9 cellular contexts compared by ENCODE assay signal in genomic region chr3:48656841-48657281, GRCh38. TPM values are rescaled to one million over a fixed set of nuclear protein-coding genes. Genes with fewer than 3 reads are reported as not detected.
DNase-seq lines count a peak whose midpoint lies in the region; ATAC-seq and TF ChIP-seq lines count a peak whose summit lies in the region.
"Had no signal": no experiment of that assay in that cellular context is flagged by ENCODE, and none has a peak within 500 bp of the region (broad histone marks: within the 10 kb centered on the region; RNA-seq: fewer than 3 reads in every experiment).

No MANE protein-coding gene starts in this region.

- no peak overlapping the region for H2AFZ ChIP-seq in OCI-LY1 (ENCODE audit: low read length)

- TF ChIP-seq CTCF in BJ (IDR thresholded peaks at IDR 0.05; ENCODE audit: insufficient read depth, low read depth, low read length) = no peak
- no peak for TF ChIP-seq CTCF in OCI-LY1 (IDR thresholded peaks at IDR 0.05; ENCODE audit: low read length)
- no peak for TF ChIP-seq CTCF in coronary artery (IDR thresholded peaks at IDR 0.05)
- TF ChIP-seq CTCF in ovary (IDR thresholded peaks at IDR 0.05) = no peak

- H3K4me3 ChIP-seq in BJ (ENCODE audit: low read depth, low read length) = peak overlapping the region; percentile 51
- H3K4me3 ChIP-seq in OCI-LY1 (ENCODE audit: low read depth, low read length, poor library complexity, severe bottlenecking) = peak overlapping the region; percentile 59
- H3K4me3 ChIP-seq in coronary artery = peak overlapping the region; percentile 88
- peak overlapping the region; percentile 53 for H3K4me3 ChIP-seq in ovary

- no peaks in the 10 kb centered on the region for H3F3A ChIP-seq in OCI-LY1 (ENCODE audit: insufficient read depth, low read length)

- POLR2A ChIA-PET in BJ (lab: Charles Lee) = no interaction called here

- CTCF ChIA-PET in BJ (lab: Yijun Ruan, JAX) = interaction anchor here (0.7 to 2.3 kb wide), 7 partner anchors 11 to 350 kb away, joined by 3 to 13 read pairs (median 4); partner anchors contain the start of genes SLC26A6 and WDR6

- no peak for ATAC-seq in GM18502 (IDR thresholded peaks at IDR 0.05; ENCODE audit: poor library complexity, unreplicated experiment)
- no peak for ATAC-seq in HG03457 (IDR thresholded peaks at IDR 0.05; ENCODE audit: unreplicated experiment)
- no peak for ATAC-seq in GM18505 (IDR thresholded peaks at IDR 0.05; ENCODE audit: unreplicated experiment)

- peak overlapping the region; percentile 60 for H3K4me2 ChIP-seq in OCI-LY1 (ENCODE audit: low read length)

- H3K36me3 ChIP-seq in BJ (ENCODE audit: control insufficient read depth, insufficient read depth, low read length) = no peaks in the 10 kb centered on the region
- no peaks in the 10 kb centered on the region for H3K36me3 ChIP-seq in OCI-LY1 (ENCODE audit: insufficient read depth, low read length)
- no peaks in the 10 kb centered on the region for H3K36me3 ChIP-seq in ovary

- H3K27me3 ChIP-seq in BJ (ENCODE audit: control insufficient read depth, insufficient read depth, low read length) (no peaks in the 10 kb centered on the region), OCI-LY1 (ENCODE audit: insufficient read depth, low read length) (no peaks in the 10 kb centered on the region), ovary (no peaks in the 10 kb centered on the region)

- H3K9me3 ChIP-seq in OCI-LY1 (ENCODE audit: low read length) (no peaks in the 10 kb centered on the region), ovary (no peaks in the 10 kb centered on the region)

- H4K20me1 ChIP-seq in OCI-LY1 (ENCODE audit: insufficient read depth, low read length) = no peaks in the 10 kb centered on the region

- TF ChIP-seq EP300 in ovary (IDR thresholded peaks at IDR 0.05) = no peak

- peak overlapping the region; percentile 56 for H3K9ac ChIP-seq in OCI-LY1 (ENCODE audit: low read length)

- H3K9me2 ChIP-seq in OCI-LY1 (ENCODE audit: low read depth, low read length) = no peaks in the 10 kb centered on the region

- peaks cover 18% of the 10 kb centered on the region for H3K4me1 ChIP-seq in OCI-LY1 (ENCODE audit: insufficient read depth, low read length, severe bottlenecking)
- peaks cover 8% of the 10 kb centered on the region for H3K4me1 ChIP-seq in ovary (ENCODE audit: insufficient read depth)

- TF ChIP-seq POLR2A in ovary (IDR thresholded peaks at IDR 0.05) (no peak), GM18505 (IDR thresholded peaks at IDR 0.05; ENCODE audit: borderline replicate concordance, extremely low read depth, insufficient read depth, insufficient read length) (no peak)

- no peaks in the 10 kb centered on the region for H3K79me2 ChIP-seq in OCI-LY1 (ENCODE audit: insufficient read depth, low read length)

- H3K27ac ChIP-seq in OCI-LY1 (ENCODE audit: low read depth, low read length, poor library complexity, severe bottlenecking) (peak overlapping the region; percentile 60), coronary artery (peak overlapping the region; percentile 70 to 88), ovary (peak overlapping the region in 1 of 2 donors; percentile 15)

- WGBS in ovary, 3 donors = 48 to 66% (median 57%) methylated on average over 37 to 45 of the region's 45 CpGs

- intact Hi-C loops in ovary (cut with DNase I) = no loop called here

- no peak for DNase-seq in BJ (ENCODE audit: low read depth)
- DNase-seq in coronary artery (ENCODE audit: low spot score) = no peak
- DNase-seq in ovary = no peak
- no peak for DNase-seq in SKM-1 treated with dmso at 0.1 percent for 144 hours (lab: John Stamatoyannopoulos, UW; ENCODE audit: unreplicated experiment)
- DNase-seq: GF-D8 had no signal

RNA-seq across cellular contexts. Expression of gene CELSR3, which starts 5.8 kb away (rescaled TPM):
- polyA plus RNA-seq in BJ (2011; rRNA removed) (0.55 and 0.88 TPM in 2 replicates), ovary (under 1 TPM; 0.48 to 0.69 TPM)
- polyA minus RNA-seq in BJ (2011; rRNA and poly(A)+ RNA removed) = 1.7 TPM in 2 replicates
- total RNA-seq in ovary = 1 to 10 TPM in 3 of 7 donors, under 1 TPM in 4; 0.23 to 3.4 (median 0.92) TPM

RNA-seq across cellular contexts. Expression of gene SLC26A6, which starts 21.6 kb away (rescaled TPM):
- polyA plus RNA-seq in BJ (2011; rRNA removed) (26.4 and 45.8 TPM in 2 replicates), ovary (10 to 100 TPM in 1 of 2 donors, 1 to 10 TPM in 1; 8.7 to 14.5 TPM)
- 35.1 and 56.4 TPM in 2 replicates for polyA minus RNA-seq in BJ (2011; rRNA and poly(A)+ RNA removed)
- total RNA-seq in ovary = 10 to 100 TPM in 4 of 7 donors, 1 to 10 TPM in 3; 7.9 to 19.1 (median 10.5) TPM

RNA-seq across cellular contexts. Expression of gene NCKIPSD, which starts 28.9 kb away (rescaled TPM):
- polyA plus RNA-seq in BJ (2011; rRNA removed) (21.5 and 34.9 TPM in 2 replicates), ovary (10 to 100 TPM in 1 of 2 donors, 1 to 10 TPM in 1; 8.0 to 23.2 TPM)
- polyA minus RNA-seq in BJ (2011; rRNA and poly(A)+ RNA removed) = 38.7 and 54.5 TPM in 2 replicates
- total RNA-seq in ovary = 10 to 100 TPM; 30.5 to 58.6 (median 36.3) TPM

RNA-seq across cellular contexts. Expression of gene TMEM89, which starts 35.3 kb away (rescaled TPM):
- polyA plus RNA-seq in BJ (2011; rRNA removed) (0.13 TPM in 1 of 2 replicates, not detected in the other), ovary (not detected)
- polyA minus RNA-seq in BJ (2011; rRNA and poly(A)+ RNA removed) = not detected in 2 replicates
- not detected for total RNA-seq in ovary

RNA-seq across cellular contexts. Expression of gene UQCRC1, which starts 47.4 kb away (rescaled TPM):
- polyA plus RNA-seq in BJ (2011; rRNA removed) = 426 and 662 TPM in 2 replicates
- 589 and 965 TPM in 2 replicates for polyA minus RNA-seq in BJ (2011; rRNA and poly(A)+ RNA removed)
- 100 to 1,000 TPM; 102 to 153 (median 113) TPM for total RNA-seq in ovary
- polyA plus RNA-seq in ovary = 100 to 1,000 TPM; 118 to 141 TPM
